8 cellular contexts compared by ENCODE assay signal in genomic region chr9:127930298-127931091, GRCh38. TPM values are rescaled to one million over a fixed set of nuclear protein-coding genes. Genes with fewer than 3 reads are reported as not detected.
DNase-seq lines count a peak whose midpoint lies in the region; ATAC-seq and TF ChIP-seq lines count a peak whose summit lies in the region.

TSS of gene PIP5KL1 (minus strand) at chr9:127930777. CDS start at chr9:127930752, 25 bp downstream.

- peak within 1 kb of the TSS; percentile 70 for H3K27ac Mint-ChIP-seq in activated CD4-positive, alpha-beta T cell treated with anti-CD3 and anti-CD28 coated beads, Interleukin-2, amount 10 ng/mL, durations not matched to agents 24 days and 14 days
- no peak within 1 kb of the TSS for H3K27ac Mint-ChIP-seq in dendritic cell treated with granulocyte-macrophage colony-stimulating factor and Interleukin-4, amounts not matched to agents 40 ng/mL and 50 ng/mL, for 4 days

- no peaks in the 10 kb centered on the region for H3K9me3 Mint-ChIP-seq in activated CD4-positive, alpha-beta T cell treated with anti-CD3 and anti-CD28 coated beads, Interleukin-2, amount 10 ng/mL, durations not matched to agents 24 days and 14 days
- H3K9me3 Mint-ChIP-seq in dendritic cell treated with granulocyte-macrophage colony-stimulating factor and Interleukin-4, amounts not matched to agents 40 ng/mL and 50 ng/mL, for 4 days, result no peaks in the 10 kb centered on the region

- TF ChIP-seq CTCF in AG04449 (IDR thresholded peaks at IDR 0.05; ENCODE audit: insufficient read depth, low read length, missing control alignments), result peak; percentile 21

- peak; percentile 78 for ATAC-seq in GM18511 (IDR thresholded peaks at IDR 0.05; ENCODE audit: unreplicated experiment)
- peak; percentile 56 for ATAC-seq in HG02970 (IDR thresholded peaks at IDR 0.05; ENCODE audit: low FRiP score, unreplicated experiment)
- ATAC-seq in left lobe of liver, result peak; percentile 73

- peak within 1 kb of the TSS; percentile 82 for H3K4me3 Mint-ChIP-seq in activated CD4-positive, alpha-beta T cell treated with anti-CD3 and anti-CD28 coated beads, Interleukin-2, amount 10 ng/mL, durations not matched to agents 24 days and 14 days
- H3K4me3 Mint-ChIP-seq in dendritic cell treated with granulocyte-macrophage colony-stimulating factor and Interleukin-4, amounts not matched to agents 40 ng/mL and 50 ng/mL, for 4 days, result peak within 1 kb of the TSS; percentile 66

- peak within 1 kb of the TSS; percentile 70 for H3K4me3 ChIP-seq in AG04449 (ENCODE audit: low read depth, low read length)

- POLR2A ChIA-PET in AG04449 (lab: Yijun Ruan, JAX), result no interaction called here

- DNase-seq in AG04449 (ENCODE audit: low read depth, low spot score) (no peak), NCI-H226 (peak; percentile 87), left lobe of liver (ENCODE audit: low spot score) (no peak)
- DNase-seq in activated CD4-positive, alpha-beta T cell treated with anti-CD3 and anti-CD28 coated beads, Interleukin-2, amount 10 ng/mL, durations not matched to agents 24 days and 14 days, result peak; percentile 95
- peak; percentile 77 to 81 for DNase-seq in stimulated activated CD4-positive, alpha-beta T cell treated with anti-CD3 and anti-CD28 coated beads, Interleukin-2, amount 100 ng/mL, for 24 hours

- H3K36me3 Mint-ChIP-seq in activated CD4-positive, alpha-beta T cell treated with anti-CD3 and anti-CD28 coated beads, Interleukin-2, amount 10 ng/mL, durations not matched to agents 24 days and 14 days (ENCODE audit: low read depth), result peaks cover 12% of the 10 kb centered on the region
- peaks cover 29% of the 10 kb centered on the region for H3K36me3 Mint-ChIP-seq in dendritic cell treated with granulocyte-macrophage colony-stimulating factor and Interleukin-4, amounts not matched to agents 40 ng/mL and 50 ng/mL, for 4 days (ENCODE audit: low read depth)

- CTCF ChIA-PET in AG04449 (lab: Yijun Ruan, JAX), result interaction anchor here (1.0 to 3.6 kb wide), 6 partner anchors 9 to 187 kb away, joined by 3 to 19 read pairs (median 12); no protein-coding TSS in a partner anchor

- intact Hi-C loops in activated CD4-positive, alpha-beta T cell treated with anti-CD3 and anti-CD28 coated beads, Interleukin-2, amount 10 ng/mL, durations not matched to agents 24 days and 14 days (cut with micrococcal nuclease), result no loop called here
- intact Hi-C loops in dendritic cell treated with granulocyte-macrophage colony-stimulating factor and Interleukin-4, amounts not matched to agents 40 ng/mL and 50 ng/mL, for 4 days (cut with micrococcal nuclease), result no loop called here

- H3K4me1 Mint-ChIP-seq in activated CD4-positive, alpha-beta T cell treated with anti-CD3 and anti-CD28 coated beads, Interleukin-2, amount 10 ng/mL, durations not matched to agents 24 days and 14 days, result peaks cover 28% of the 10 kb centered on the region
- peaks cover 69% of the 10 kb centered on the region for H3K4me1 Mint-ChIP-seq in dendritic cell treated with granulocyte-macrophage colony-stimulating factor and Interleukin-4, amounts not matched to agents 40 ng/mL and 50 ng/mL, for 4 days (ENCODE audit: low read depth)

- peaks cover 9% of the 10 kb centered on the region for H3K27me3 Mint-ChIP-seq in activated CD4-positive, alpha-beta T cell treated with anti-CD3 and anti-CD28 coated beads, Interleukin-2, amount 10 ng/mL, durations not matched to agents 24 days and 14 days
- H3K27me3 Mint-ChIP-seq in dendritic cell treated with granulocyte-macrophage colony-stimulating factor and Interleukin-4, amounts not matched to agents 40 ng/mL and 50 ng/mL, for 4 days, result peaks cover 63% of the 10 kb centered on the region

RNA-seq across cellular contexts. Expression of gene PIP5KL1, which starts in this region (rescaled TPM):
- total RNA-seq in activated CD4-positive, alpha-beta T cell treated with anti-CD3 and anti-CD28 coated beads, Interleukin-2, amount 10 ng/mL, durations not matched to agents 24 days and 14 days, result 0.89 and 0.90 TPM in 2 replicates
- 0.40 TPM for total RNA-seq in left lobe of liver

Comparison
In these comparisons a context has a peak if more than half of its experiments do, and no peak if none do; other contexts are left out.
1. Peak in DNase-seq in activated CD4-positive, alpha-beta T cell treated with anti-CD3 and anti-CD28 coated beads, Interleukin-2, amount 10 ng/mL, durations not matched to agents 24 days and 14 days; RNA of the gene not detected or under 1 TPM.
2. Peak in ATAC-seq in left lobe of liver; RNA of the gene not detected or under 1 TPM.
3. DNase-seq: peak in NCI-H226 (single experiment) and stimulated activated CD4-positive, alpha-beta T cell treated with anti-CD3 and anti-CD28 coated beads, Interleukin-2, amount 100 ng/mL, for 24 hours (2 of 2); none in AG04449 (single experiment) and left lobe of liver (single experiment).
4. Peak in every context shown above with its lines, with median percentiles within 50 percentile points of each other: ATAC-seq.